ENCODE assay signal across 8 cellular contexts in genomic region chr1:156337888-156338179, GRCh38. TPM values are rescaled to one million over a fixed set of nuclear protein-coding genes. Genes with fewer than 3 reads are reported as not detected.
DNase-seq lines count a peak whose midpoint lies in the region; ATAC-seq, FAIRE-seq and TF ChIP-seq lines count a peak whose summit lies in the region.

No MANE protein-coding gene starts in this region.

- TF ChIP-seq POLR2A in endothelial cell of umbilical vein (IDR thresholded peaks at IDR 0.05; ENCODE audit: low read depth, low read length), result no peak

- no peaks in the 10 kb centered on the region for H4K20me1 ChIP-seq in endothelial cell of umbilical vein (replicated peaks; ENCODE audit: control insufficient read depth, extremely low read depth, insufficient read depth, low read length)

- TSS peak; percentile 46 for BruUV-seq in endothelial cell of umbilical vein (replicated peaks; lab: Mats Ljungman, UMichigan)

- POLR2A ChIA-PET in RWPE1 (lab: Yijun Ruan, JAX; ENCODE audit: low non-redundant PET), result no interaction called here
- POLR2A ChIA-PET in endothelial cell of umbilical vein (lab: Charles Lee), result no interaction called here

- dilution Hi-C loops in endothelial cell of umbilical vein (cut with MboI; ENCODE audit: extremely low pct_ligation_motif_present, low sequenced_read_pairs), result no loop called here

- H2AFZ ChIP-seq in endothelial cell of umbilical vein (ENCODE audit: low read depth, low read length), result peak overlapping the region; percentile 12

- H3K4me1 ChIP-seq in endothelial cell of umbilical vein (ENCODE audit: control insufficient read depth, extremely low read depth, insufficient read depth, low read length) (peaks cover 15% of the 10 kb centered on the region), neutrophil (ENCODE audit: control insufficient read depth in 1 of 2, insufficient read depth in 1 of 2, low read depth in 1 of 2, low read length in 1 of 2) (peaks cover 12 to 20% of the 10 kb centered on the region in 2 experiments)

- H3K79me2 ChIP-seq in endothelial cell of umbilical vein (ENCODE audit: control insufficient read depth, insufficient read depth, low read length), result peaks cover 41% of the 10 kb centered on the region

- ATAC-seq in GM19324 (IDR thresholded peaks at IDR 0.05; ENCODE audit: low FRiP score, unreplicated experiment) (peak; percentile 7), GM19397 (IDR thresholded peaks at IDR 0.05; ENCODE audit: unreplicated experiment) (no peak), GM21381 (IDR thresholded peaks at IDR 0.05; ENCODE audit: unreplicated experiment) (no peak)

- H3K9me3 ChIP-seq in endothelial cell of umbilical vein (replicated peaks; ENCODE audit: control insufficient read depth, insufficient read depth, low read length) (no peaks in the 10 kb centered on the region), neutrophil (no peaks in the 10 kb centered on the region)

- H3K27ac ChIP-seq in RWPE1 (peak overlapping the region; percentile 83), endothelial cell of umbilical vein (ENCODE audit: insufficient read depth, low read depth, low read length) (peak overlapping the region; percentile 9), neutrophil (peak overlapping the region; percentile 81)

- peak overlapping the region; percentile 73 for H3K9ac ChIP-seq in endothelial cell of umbilical vein (replicated peaks; ENCODE audit: extremely low read depth, insufficient read depth, low read length)

- peak overlapping the region; percentile 83 for H3K4me2 ChIP-seq in endothelial cell of umbilical vein (ENCODE audit: insufficient read depth, low read length)

- H3K27me3 ChIP-seq in endothelial cell of umbilical vein (ENCODE audit: control insufficient read depth in 2 of 2, insufficient read depth in 2 of 2, low read length in 2 of 2) (no peaks in the 10 kb centered on the region), neutrophil (no peaks in the 10 kb centered on the region)

- intact Hi-C loops in endothelial cell of umbilical vein (cut with micrococcal nuclease), result loop anchor here (1.0 to 10.0 kb wide), 3 partner anchors 45 to 253 kb away; partner anchors contain the start of gene MEX3A

- DNase-seq in RWPE1 (ENCODE audit: low spot score), result no peak
- DNase-seq in endothelial cell of umbilical vein (ENCODE audit: low read depth, low spot score), result no peak
- DNase-seq in mesenteric fat pad (ENCODE audit: low spot score), result no peak
- DNase-seq in GF-D8 (lab: John Stamatoyannopoulos, UW), result no peak

- H3K9me1 ChIP-seq in endothelial cell of umbilical vein (replicated peaks; ENCODE audit: control insufficient read depth, extremely low read depth, insufficient read depth, low read length), result no peaks in the 10 kb centered on the region

- CTCF ChIA-PET in RWPE1 (lab: Yijun Ruan, JAX) (interaction anchor here (0.6 kb wide), 1 partner anchor 10 kb away, joined by 3 read pairs; no protein-coding TSS in a partner anchor), endothelial cell of umbilical vein (lab: Charles Lee) (interaction anchor here (0.9 to 2.8 kb wide), 5 partner anchors 18 to 113 kb away, joined by 3 to 11 read pairs (median 9); no protein-coding TSS in a partner anchor)

- peaks cover 13 to 14% of the 10 kb centered on the region in 2 experiments for H3K36me3 ChIP-seq in endothelial cell of umbilical vein (ENCODE audit: control insufficient read depth in 2 of 2, extremely low read depth in 1 of 2, insufficient read depth in 2 of 2, low read length in 2 of 2)
- H3K36me3 ChIP-seq in neutrophil, result peaks cover 24% of the 10 kb centered on the region

- FAIRE-seq in endothelial cell of umbilical vein (lab: Jason Lieb, UNC), result no peak

- H3K4me3 ChIP-seq in endothelial cell of umbilical vein (replicated peaks in 1 of 3; ENCODE audit: insufficient read depth in 1 of 3, low read depth in 1 of 3, low read length in 3 of 3) (peak overlapping the region; percentile 57 to 92 (median 57)), neutrophil (ENCODE audit: low read depth in 1 of 2, low read length in 1 of 2) (peak overlapping the region; percentile 93 to 99)

- TF ChIP-seq CTCF in RWPE1 (conservative IDR thresholded peaks at IDR 0.05; ENCODE audit: low read depth), result no peak
- peak in 1 of 2 donors; percentile 6 for TF ChIP-seq CTCF in endothelial cell of umbilical vein (IDR thresholded peaks at IDR 0.05; ENCODE audit: extremely low read depth in 1 of 2, insufficient read depth in 1 of 2, low read depth in 1 of 2, low read length in 2 of 2)
- TF ChIP-seq CTCF in neutrophil (IDR thresholded peaks at IDR 0.05), result no peak

TF ChIP-seq in endothelial cell of umbilical vein, 7 proteins besides CTCF, POLR2A, EP300 and RAD21:
- TF ChIP-seq MYC (IDR thresholded peaks at IDR 0.05; ENCODE audit: low read depth, low read length) (no peak), FOS (IDR thresholded peaks at IDR 0.05; ENCODE audit: borderline replicate concordance, insufficient read depth, low read length) (no peak), GATA2 (IDR thresholded peaks at IDR 0.05; ENCODE audit: insufficient read depth, insufficient read length, low read depth, low read length) (no peak), MAX (IDR thresholded peaks at IDR 0.05; ENCODE audit: insufficient read depth, insufficient read length) (no peak), EZH2 (IDR thresholded peaks at IDR 0.05; ENCODE audit: borderline replicate concordance, low read depth, low read length, severe bottlenecking) (no peak), JUN (IDR thresholded peaks at IDR 0.05; ENCODE audit: borderline replicate concordance, insufficient read depth, insufficient read length, low read depth) (no peak), POLR2AphosphoS5 (IDR thresholded peaks at IDR 0.05; ENCODE audit: insufficient read depth, low read depth, low read length) (no peak)

RNA-seq across cellular contexts. Expression of gene CCT3, which starts 0.3 kb away (rescaled TPM):
- total RNA-seq in endothelial cell of umbilical vein (330 and 367 TPM in 2 replicates), mesenteric fat pad (163 TPM)
- 255 and 276 TPM in 2 replicates for polyA plus RNA-seq in endothelial cell of umbilical vein
- 398 and 417 TPM in 2 replicates for polyA plus RNA-seq in endothelial cell of umbilical vein (2011; cell fraction: cytosol; rRNA removed)
- 208 and 265 TPM in 2 replicates for polyA plus RNA-seq in endothelial cell of umbilical vein (2011; cell fraction: nucleus; rRNA removed)
- polyA plus RNA-seq in endothelial cell of umbilical vein (2012), result 267 and 391 TPM in 2 replicates
- polyA minus RNA-seq in endothelial cell of umbilical vein, result 344 and 372 TPM in 2 replicates
- 436 TPM for polyA minus RNA-seq in endothelial cell of umbilical vein (2011; cell fraction: cytosol; rRNA and poly(A)+ RNA removed)
- polyA minus RNA-seq in endothelial cell of umbilical vein (2011; cell fraction: nucleus; rRNA and poly(A)+ RNA removed), result 72.6 and 99.4 TPM in 2 replicates

RNA-seq across cellular contexts. Expression of gene TSACC, which starts 0.5 kb away (rescaled TPM):
- total RNA-seq in endothelial cell of umbilical vein (0.69 TPM in 1 of 2 replicates, not detected in the other), mesenteric fat pad (0.64 TPM)
- 0.38 and 0.94 TPM in 2 replicates for polyA plus RNA-seq in endothelial cell of umbilical vein
- polyA plus RNA-seq in endothelial cell of umbilical vein (2011; cell fraction: cytosol; rRNA removed), result 0.15 and 0.16 TPM in 2 replicates
- not detected in 2 replicates for polyA plus RNA-seq in endothelial cell of umbilical vein (2011; cell fraction: nucleus; rRNA removed)
- polyA plus RNA-seq in endothelial cell of umbilical vein (2012), result not detected in 2 replicates
- polyA minus RNA-seq in endothelial cell of umbilical vein, result not detected in 2 replicates
- polyA minus RNA-seq in endothelial cell of umbilical vein (2011; cell fraction: cytosol; rRNA and poly(A)+ RNA removed), result not detected
- polyA minus RNA-seq in endothelial cell of umbilical vein (2011; cell fraction: nucleus; rRNA and poly(A)+ RNA removed), result not detected in 2 replicates

RNA-seq across cellular contexts. Expression of gene RHBG, which starts 31.2 kb away (rescaled TPM):
- total RNA-seq in endothelial cell of umbilical vein (not detected in 2 replicates), mesenteric fat pad (not detected)
- polyA plus RNA-seq in endothelial cell of umbilical vein, result not detected in 2 replicates
- polyA plus RNA-seq in endothelial cell of umbilical vein (2011; cell fraction: cytosol; rRNA removed), result not detected in 2 replicates
- not detected in 2 replicates for polyA plus RNA-seq in endothelial cell of umbilical vein (2011; cell fraction: nucleus; rRNA removed)
- polyA plus RNA-seq in endothelial cell of umbilical vein (2012), result not detected in 2 replicates
- not detected in 2 replicates for polyA minus RNA-seq in endothelial cell of umbilical vein
- not detected for polyA minus RNA-seq in endothelial cell of umbilical vein (2011; cell fraction: cytosol; rRNA and poly(A)+ RNA removed)
- polyA minus RNA-seq in endothelial cell of umbilical vein (2011; cell fraction: nucleus; rRNA and poly(A)+ RNA removed), result not detected in 2 replicates

RNA-seq across cellular contexts. Expression of gene VHLL, which starts 38.7 kb away (rescaled TPM):
- 0.73 TPM in 1 of 2 replicates, not detected in the other for total RNA-seq in endothelial cell of umbilical vein
- polyA plus RNA-seq in endothelial cell of umbilical vein, result not detected in 2 replicates
- 0.11 TPM in 1 of 2 replicates, not detected in the other for polyA plus RNA-seq in endothelial cell of umbilical vein (2011; cell fraction: cytosol; rRNA removed)
- 0.27 TPM in 1 of 2 replicates, not detected in the other for polyA plus RNA-seq in endothelial cell of umbilical vein (2011; cell fraction: nucleus; rRNA removed)
- not detected in 2 replicates for polyA plus RNA-seq in endothelial cell of umbilical vein (2012)
- 0.76 TPM in 1 of 2 replicates, not detected in the other for polyA minus RNA-seq in endothelial cell of umbilical vein
- polyA minus RNA-seq in endothelial cell of umbilical vein (2011; cell fraction: cytosol; rRNA and poly(A)+ RNA removed), result not detected
- not detected in 2 replicates for polyA minus RNA-seq in endothelial cell of umbilical vein (2011; cell fraction: nucleus; rRNA and poly(A)+ RNA removed)
- not detected for total RNA-seq in mesenteric fat pad

RNA-seq across cellular contexts. Expression of gene GLMP, which starts 42.4 kb away (rescaled TPM):
- total RNA-seq in endothelial cell of umbilical vein, result 83.3 and 84.3 TPM in 2 replicates
- polyA plus RNA-seq in endothelial cell of umbilical vein, result 109 and 136 TPM in 2 replicates
- polyA plus RNA-seq in endothelial cell of umbilical vein (2011; cell fraction: cytosol; rRNA removed), result 58.5 and 61.2 TPM in 2 replicates
- polyA plus RNA-seq in endothelial cell of umbilical vein (2011; cell fraction: nucleus; rRNA removed), result 31.9 and 43.5 TPM in 2 replicates
- 75.5 TPM in 2 replicates for polyA plus RNA-seq in endothelial cell of umbilical vein (2012)
- 44.3 and 53.0 TPM in 2 replicates for polyA minus RNA-seq in endothelial cell of umbilical vein
- 10.9 TPM for polyA minus RNA-seq in endothelial cell of umbilical vein (2011; cell fraction: cytosol; rRNA and poly(A)+ RNA removed)
- polyA minus RNA-seq in endothelial cell of umbilical vein (2011; cell fraction: nucleus; rRNA and poly(A)+ RNA removed), result 12.9 and 14.8 TPM in 2 replicates
- 78.3 TPM for total RNA-seq in mesenteric fat pad

Comparison
In these comparisons a context has a peak if more than half of its experiments do, and no peak if none do; other contexts are left out.
1. H3K27ac ChIP-seq: peak in every context shown above with its lines; median percentile 83 in RWPE1; 81 in neutrophil; 9 in endothelial cell of umbilical vein.